ENCODE assay signal across 28 cellular contexts in genomic region chr3:62439978-62440377, GRCh38.
"Had no signal": no experiment of that assay in that cellular context is flagged by ENCODE, and none has a peak within 500 bp of the region (broad histone marks: within the 10 kb centered on the region; RNA-seq: fewer than 3 reads in every experiment).

No MANE protein-coding gene starts in this region.

- H3K9me3 Mint-ChIP-seq: dendritic cell treated with granulocyte-macrophage colony-stimulating factor and Interleukin-4, amounts not matched to agents 40 ng/mL and 50 ng/mL, for 4 days; endodermal cell had no signal

- H3K27ac ChIP-seq: colonic mucosa, epithelial cell of prostate, esophagus squamous epithelium, gastrocnemius medialis, heart right ventricle, left lung, lower lobe of right lung had no signal

- H3K9me3 ChIP-seq: colonic mucosa, esophagus squamous epithelium, gastrocnemius medialis, heart right ventricle, left lung, lower lobe of right lung, mucosa of descending colon had no signal

- H3K4me3 Mint-ChIP-seq: dendritic cell treated with granulocyte-macrophage colony-stimulating factor and Interleukin-4, amounts not matched to agents 40 ng/mL and 50 ng/mL, for 4 days; effector memory CD8-positive, alpha-beta T cell; endodermal cell; mesothelial cell of epicardium; naive thymus-derived CD4-positive, alpha-beta T cell had no signal

- H3K36me3 Mint-ChIP-seq: mesothelial cell of epicardium had no signal

- ATAC-seq: effector memory CD8-positive, alpha-beta T cell; esophagus mucosa; gastrocnemius medialis; heart right ventricle; left cardiac atrium; left lung; left ventricle myocardium superior; lower lobe of right lung; mucosa of descending colon; naive thymus-derived CD4-positive, alpha-beta T cell had no signal

- H3K36me3 ChIP-seq: colonic mucosa, esophagus squamous epithelium, gastrocnemius medialis, heart right ventricle, left lung, lower lobe of right lung had no signal

- H3K4me1 Mint-ChIP-seq: mesothelial cell of epicardium had no signal

- H3K27ac Mint-ChIP-seq: dendritic cell treated with granulocyte-macrophage colony-stimulating factor and Interleukin-4, amounts not matched to agents 40 ng/mL and 50 ng/mL, for 4 days; effector memory CD8-positive, alpha-beta T cell; endodermal cell; mesothelial cell of epicardium; naive thymus-derived CD4-positive, alpha-beta T cell had no signal

- H3K27me3 ChIP-seq: colonic mucosa had no signal

- H3K4me1 ChIP-seq: colonic mucosa, esophagus squamous epithelium, gastrocnemius medialis, heart right ventricle, left lung, lower lobe of right lung had no signal

- DNase-seq: colonic mucosa; cortex of kidney; effector CD8-positive, alpha-beta T cell; effector memory CD8-positive, alpha-beta T cell; endodermal cell; erythroblast; esophagus squamous epithelium; foreskin fibroblast; foreskin melanocyte; gastrocnemius medialis; glutamatergic neuron; head of caudate nucleus; heart right ventricle; hippocampal formation; left cardiac atrium; left lung; left ventricle myocardium superior; lower lobe of right lung; mesenchymal stem cell; mucosa of descending colon; naive thymus-derived CD4-positive, alpha-beta T cell had no signal

- H3K4me3 ChIP-seq: colonic mucosa, esophagus squamous epithelium, gastrocnemius medialis, heart right ventricle, left lung, lower lobe of right lung, mucosa of descending colon had no signal

- FAIRE-seq: endometrium, islet of Langerhans, keratinocyte had no signal
